In the genomic region with DNA sequence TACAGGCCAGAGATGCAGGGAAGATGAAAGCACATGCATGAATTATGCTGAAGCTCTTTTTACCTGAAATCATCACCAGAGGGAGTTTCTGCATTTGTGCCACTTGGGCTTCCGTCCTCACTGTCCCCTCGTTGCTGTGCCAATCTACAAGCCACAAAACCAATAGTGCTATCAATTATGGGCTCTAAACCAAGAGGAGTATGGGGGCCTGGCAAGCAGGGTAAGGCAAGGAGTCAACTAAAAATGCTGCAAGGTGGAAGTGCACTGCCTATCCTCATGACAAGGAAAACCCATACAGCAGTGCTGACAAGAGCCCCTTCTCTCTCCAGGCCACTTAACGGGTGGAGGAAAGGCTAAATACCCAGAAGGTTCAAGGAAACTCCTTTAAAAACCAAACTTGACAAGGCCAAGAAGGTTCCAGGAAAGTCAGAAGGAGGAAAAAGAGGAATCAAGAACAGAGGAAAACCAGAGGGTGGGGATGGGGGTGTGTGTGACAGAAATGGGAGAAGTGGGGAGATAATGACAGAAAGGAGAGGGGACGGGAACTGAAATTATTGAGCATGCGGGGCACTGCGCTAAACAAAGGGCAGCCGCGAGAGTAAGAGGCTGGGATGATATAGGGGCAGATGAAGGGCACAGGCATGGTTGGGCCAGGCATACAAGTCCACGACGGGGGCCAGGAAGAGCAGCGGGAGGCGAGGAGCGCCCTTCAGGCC, we compare ENCODE assay signal across 8 cellular contexts. TPM values are rescaled to one million over a fixed set of nuclear protein-coding genes. Genes with fewer than 3 reads are reported as not detected.
DNase-seq lines count a peak whose midpoint lies in the region; ATAC-seq and TF ChIP-seq lines count a peak whose summit lies in the region.

No MANE protein-coding gene starts in this region.

- no peaks in the 10 kb centered on the region for H4K20me1 ChIP-seq in smooth muscle cell (ENCODE audit: low read depth)

- peak overlapping the region; percentile 84 for H3K4me3 ChIP-seq in GM12875 (ENCODE audit: low read depth, low read length)
- H3K4me3 ChIP-seq in RWPE2 (ENCODE audit: severe bottlenecking), result peak overlapping the region; percentile 41
- H3K4me3 ChIP-seq in ascending aorta, result peak overlapping the region; percentile 71 to 86
- H3K4me3 ChIP-seq in iPS-15b (ENCODE audit: low read depth, low read length), result peak overlapping the region; percentile 96
- H3K4me3 ChIP-seq in smooth muscle cell, result peak overlapping the region; percentile 63

- H3K4me2 ChIP-seq in smooth muscle cell, result peak overlapping the region; percentile 91

- ATAC-seq in HG03108 (IDR thresholded peaks at IDR 0.05; ENCODE audit: unreplicated experiment) (peak; percentile 9), RWPE2 (ENCODE audit: low read depth) (no peak; the same call in 2 of the 3 replicates), GM19351 (IDR thresholded peaks at IDR 0.05; ENCODE audit: unreplicated experiment) (no peak)

- DNase-seq in RWPE2 (ENCODE audit: low spot score) (no peak), ascending aorta (ENCODE audit: low spot score in 2 of 2) (no peak), smooth muscle cell (lab: John Stamatoyannopoulos, UW; ENCODE audit: unreplicated experiment) (no peak), cerebellar nuclear complex (lab: John Stamatoyannopoulos, UW) (no peak)

- H2AFZ ChIP-seq in smooth muscle cell (ENCODE audit: low read depth), result peak overlapping the region; percentile 90

- H3K27ac ChIP-seq in RWPE2 (ENCODE audit: poor library complexity, severe bottlenecking) (peak overlapping the region; percentile 61), ascending aorta (peak overlapping the region; percentile 67 to 80), smooth muscle cell (ENCODE audit: low read depth) (no peak overlapping the region)

- no peaks in the 10 kb centered on the region for H3K27me3 ChIP-seq in RWPE2 (ENCODE audit: insufficient read depth, poor library complexity, severe bottlenecking)
- H3K27me3 ChIP-seq in ascending aorta, result no peaks in the 10 kb centered on the region
- no peaks in the 10 kb centered on the region for H3K27me3 ChIP-seq in iPS-15b (ENCODE audit: control insufficient read depth, insufficient read depth, low read length)
- H3K27me3 ChIP-seq in smooth muscle cell (ENCODE audit: low read depth), result no peaks in the 10 kb centered on the region

- H3K36me3 ChIP-seq in RWPE2 (ENCODE audit: low read depth), result peaks cover 38% of the 10 kb centered on the region
- H3K36me3 ChIP-seq in ascending aorta, result peaks cover 7 to 12% of the 10 kb centered on the region in 2 donors
- H3K36me3 ChIP-seq in iPS-15b (ENCODE audit: control insufficient read depth, insufficient read depth, low read length), result peaks cover 4% of the 10 kb centered on the region
- H3K36me3 ChIP-seq in smooth muscle cell (ENCODE audit: low read depth), result no peaks in the 10 kb centered on the region

- intact Hi-C loops in ascending aorta (cut with DNase I), result no loop called here

- H3K9me3 ChIP-seq in RWPE2 (ENCODE audit: severe bottlenecking) (no peaks in the 10 kb centered on the region), ascending aorta (no peaks in the 10 kb centered on the region), iPS-15b (ENCODE audit: control insufficient read depth, insufficient read depth, low read length) (no peaks in the 10 kb centered on the region), smooth muscle cell (replicated peaks; ENCODE audit: low read depth) (no peaks in the 10 kb centered on the region)

- 19% methylated on average over 12 of the region's 13 CpGs for WGBS in smooth muscle cell (ENCODE audit: low lambda C conversion rate)

- no peaks in the 10 kb centered on the region for H3F3A ChIP-seq in smooth muscle cell (ENCODE audit: low read depth)

- TF ChIP-seq CTCF in GM12875 (IDR thresholded peaks at IDR 0.05; ENCODE audit: borderline replicate concordance, insufficient read depth, low read depth, low read length), result 0 out of 2 replicates have a peak, but pooled peaks have one; percentile 18
- peak; percentile 22 for TF ChIP-seq CTCF in RWPE2 (IDR thresholded peaks at IDR 0.05; ENCODE audit: poor library complexity, severe bottlenecking)
- no peak for TF ChIP-seq CTCF in ascending aorta (IDR thresholded peaks at IDR 0.05)
- no peak for TF ChIP-seq CTCF in smooth muscle cell (IDR thresholded peaks at IDR 0.05; ENCODE audit: borderline replicate concordance, insufficient read depth, poor library complexity, severe bottlenecking)

- no peaks in the 10 kb centered on the region for H3K79me2 ChIP-seq in smooth muscle cell (ENCODE audit: low read depth)

- H3K4me1 ChIP-seq in RWPE2 (ENCODE audit: insufficient read depth, poor library complexity, severe bottlenecking), result peaks cover 3% of the 10 kb centered on the region
- H3K4me1 ChIP-seq in ascending aorta, result peaks cover 0 to 9% of the 10 kb centered on the region in 2 donors
- peaks cover 3% of the 10 kb centered on the region for H3K4me1 ChIP-seq in iPS-15b (ENCODE audit: control insufficient read depth, insufficient read depth, low read length)
- peaks cover 6% of the 10 kb centered on the region for H3K4me1 ChIP-seq in smooth muscle cell (ENCODE audit: low read depth)

- H3K9ac ChIP-seq in iPS-15b (ENCODE audit: low read depth, low read length) (peak overlapping the region; percentile 81), smooth muscle cell (ENCODE audit: low read depth) (peak overlapping the region; percentile 51)

RNA-seq across cellular contexts. Expression of a gene that starts 0.7 kb away (rescaled TPM):
- total RNA-seq in ascending aorta, result 15.5 TPM
- total RNA-seq in smooth muscle cell, result 15.2 and 19.0 TPM in 2 replicates
- polyA plus RNA-seq in smooth muscle cell, result 10.2 and 15.1 TPM in 2 replicates

RNA-seq across cellular contexts. Expression of a gene that starts 8.7 kb away (rescaled TPM):
- 94.2 TPM for total RNA-seq in ascending aorta
- 158 and 196 TPM in 2 replicates for total RNA-seq in smooth muscle cell
- polyA plus RNA-seq in smooth muscle cell, result 84.3 and 104 TPM in 2 replicates

Comparison
In these comparisons a context has a peak if more than half of its experiments do, and no peak if none do; other contexts are left out.
1. H3K4me3 ChIP-seq: peak in every context shown above with its lines; median percentile 96 in iPS-15b; 84 in GM12875; 78 in ascending aorta; 63 in smooth muscle cell; 41 in RWPE2.
2. CTCF ChIP-seq: peak in GM12875 (single experiment) and RWPE2 (single experiment); none in ascending aorta (0 of 3) and smooth muscle cell (single experiment).